6 cellular contexts compared by ENCODE assay signal in the genomic region with DNA sequence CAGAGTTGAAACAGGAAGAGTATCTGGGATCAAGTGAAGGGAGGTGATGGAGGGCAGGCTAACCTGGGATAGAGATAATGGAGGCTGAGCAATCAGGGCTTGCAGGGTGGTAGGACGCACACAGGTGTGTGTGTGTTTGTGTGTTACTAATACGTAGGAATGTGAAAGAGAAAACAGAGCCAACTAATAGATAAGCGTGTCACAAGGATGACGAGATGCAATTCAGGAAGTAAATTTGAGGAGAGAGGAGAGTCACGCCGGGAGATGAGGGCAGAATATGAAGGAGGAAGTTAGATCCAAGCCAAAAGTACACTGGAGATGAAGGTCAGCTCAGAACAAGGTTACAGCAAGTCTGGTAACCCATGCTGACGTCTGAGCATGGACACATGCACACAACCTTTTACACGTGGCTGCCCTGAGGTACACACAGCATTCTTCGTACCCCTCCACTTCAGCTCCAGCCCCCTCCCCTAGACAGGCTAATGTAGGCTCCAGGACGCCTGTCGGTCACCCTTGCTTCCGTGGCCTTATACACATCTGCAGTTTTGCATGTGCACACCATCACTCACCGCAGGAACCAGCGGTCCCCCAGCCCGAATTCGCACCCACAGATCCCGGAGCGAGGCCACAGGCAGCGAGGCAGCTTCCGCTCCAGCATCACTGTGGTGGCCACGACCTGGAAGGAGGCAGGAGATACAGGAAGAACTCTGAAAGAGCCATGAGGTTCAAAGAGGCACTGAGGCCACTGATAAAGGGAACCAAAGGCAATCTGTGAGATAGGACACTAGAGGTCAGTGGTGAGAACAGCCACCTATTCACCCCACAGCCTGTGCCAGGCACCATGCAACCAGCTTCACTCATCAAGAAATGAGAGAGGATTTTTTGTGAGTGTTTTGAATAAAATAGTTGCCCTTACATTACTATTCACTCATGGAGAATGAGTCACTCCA. TPM values are rescaled to one million over a fixed set of nuclear protein-coding genes. Genes with fewer than 3 reads are reported as not detected.
DNase-seq lines count a peak whose midpoint lies in the region; ATAC-seq and TF ChIP-seq lines count a peak whose summit lies in the region.

No MANE protein-coding gene starts in this region.

- no peaks in the 10 kb centered on the region for H3K36me3 ChIP-seq in SU-DHL-6 (ENCODE audit: low read length)

- no peak for DNase-seq in naive B cell
- no peak for DNase-seq in posterior vena cava (ENCODE audit: low spot score)

- no peak overlapping the region for H3K4me2 ChIP-seq in SU-DHL-6 (ENCODE audit: low read depth, low read length, poor library complexity, severe bottlenecking)

- H3K9me3 Mint-ChIP-seq in naive B cell, result peaks cover 0 to 13% (median 3%) of the 10 kb centered on the region in 7 donors

- no peaks in the 10 kb centered on the region for H3K9me2 ChIP-seq in SU-DHL-6 (replicated peaks; ENCODE audit: insufficient read depth, low read length)

- H3K27ac ChIP-seq in SU-DHL-6 (ENCODE audit: low read depth, low read length), result no peak overlapping the region

- no peaks in the 10 kb centered on the region for H3K4me1 Mint-ChIP-seq in naive B cell

- H3K27ac Mint-ChIP-seq in naive B cell, result no peak overlapping the region

- H2AFZ ChIP-seq in SU-DHL-6 (ENCODE audit: low read depth, low read length, severe bottlenecking), result no peak overlapping the region

- H3K9ac ChIP-seq in SU-DHL-6 (ENCODE audit: low read length), result no peak overlapping the region

- peaks cover 4% of the 10 kb centered on the region for H3K9me3 ChIP-seq in SU-DHL-6 (ENCODE audit: insufficient read depth, low read length)

- H3K27me3 ChIP-seq in SU-DHL-6 (ENCODE audit: low read length), result no peaks in the 10 kb centered on the region

- intact Hi-C loops in posterior vena cava (cut with DNase I), result no loop called here

- H3K79me2 ChIP-seq in SU-DHL-6 (ENCODE audit: insufficient read depth, low read length), result no peaks in the 10 kb centered on the region

- no peaks in the 10 kb centered on the region for H3K36me3 Mint-ChIP-seq in naive B cell

- no peak overlapping the region for H3K4me3 ChIP-seq in SU-DHL-6 (ENCODE audit: insufficient read depth, low read length, poor library complexity, severe bottlenecking)

- H3F3A ChIP-seq in SU-DHL-6 (ENCODE audit: insufficient read depth), result no peaks in the 10 kb centered on the region

- H3K4me3 Mint-ChIP-seq in naive B cell, result no peak overlapping the region

- no peaks in the 10 kb centered on the region for H4K20me1 ChIP-seq in SU-DHL-6 (ENCODE audit: low read depth, low read length)

- ATAC-seq in GM18867 (IDR thresholded peaks at IDR 0.05; ENCODE audit: unreplicated experiment) (peak; percentile 76), naive B cell (ENCODE audit: low read depth in 2 of 2) (peak; percentile 53 to 79), HG03520 (IDR thresholded peaks at IDR 0.05; ENCODE audit: unreplicated experiment) (no peak), GM18873 (IDR thresholded peaks at IDR 0.05; ENCODE audit: low FRiP score, unreplicated experiment) (no peak)

- TF ChIP-seq CTCF in SU-DHL-6 (IDR thresholded peaks at IDR 0.05; ENCODE audit: insufficient read depth, low read length, poor library complexity, severe bottlenecking), result peak; percentile 24

- H3K27me3 Mint-ChIP-seq in naive B cell, result peaks cover 23 to 56% (median 51%) of the 10 kb centered on the region in 3 donors

RNA-seq across cellular contexts. Expression of a gene that starts 23.7 kb away (rescaled TPM):
- under 1 TPM in 1 of 6 donors, not detected in 5; 0.19 TPM for polyA plus RNA-seq in naive B cell (ENCODE audit: low read depth in 6 of 6)
- total RNA-seq in posterior vena cava, result not detected

RNA-seq across cellular contexts. Expression of a gene that starts 24.4 kb away (rescaled TPM):
- polyA plus RNA-seq in naive B cell (ENCODE audit: low read depth in 6 of 6), result not detected
- not detected for total RNA-seq in posterior vena cava

RNA-seq across cellular contexts. Expression of a gene that starts 30.1 kb away (rescaled TPM):
- not detected for polyA plus RNA-seq in naive B cell (ENCODE audit: low read depth in 6 of 6)
- total RNA-seq in posterior vena cava, result not detected

RNA-seq across cellular contexts. Expression of a gene that starts 53.0 kb away (rescaled TPM):
- under 1 TPM in 1 of 6 donors, not detected in 5; 0.44 TPM for polyA plus RNA-seq in naive B cell (ENCODE audit: low read depth in 6 of 6)
- 1 to 10 TPM in 1 of 2 donors, under 1 TPM in 1; 0.67 to 1.2 TPM for total RNA-seq in posterior vena cava

RNA-seq across cellular contexts. Expression of a gene that starts 54.3 kb away (rescaled TPM):
- 10 to 100 TPM in 5 of 6 donors, 1 to 10 TPM in 1; 10.0 to 32.4 (median 19.0) TPM for polyA plus RNA-seq in naive B cell (ENCODE audit: low read depth in 6 of 6)
- total RNA-seq in posterior vena cava, result 10 to 100 TPM; 11.9 to 33.5 TPM

Comparison
In these comparisons a context has a peak if more than half of its experiments do, and no peak if none do; other contexts are left out.
1. ATAC-seq: peak in GM18867 (single experiment) and naive B cell (2 of 2); none in HG03520 (single experiment) and GM18873 (single experiment).